In the genomic region with DNA sequence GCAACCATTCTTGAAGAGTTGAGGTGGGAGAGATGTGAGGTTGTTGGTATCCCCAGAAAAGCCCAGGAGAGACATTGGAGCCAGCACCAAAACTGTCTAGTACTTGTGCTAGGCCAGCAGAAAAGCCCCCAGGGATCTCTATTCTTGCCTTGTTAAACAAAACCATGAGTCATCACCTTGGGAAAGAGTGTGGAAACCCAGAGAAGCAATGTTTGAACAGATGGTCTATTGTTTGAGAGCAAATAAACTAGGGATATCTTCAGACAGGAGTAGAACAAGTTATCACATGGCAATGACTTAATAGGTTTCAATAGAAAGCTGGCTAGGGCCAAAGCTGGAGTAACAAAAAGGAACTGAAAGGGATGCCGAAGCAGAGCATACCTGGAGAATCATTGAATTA, we compare ENCODE assay signal across 12 cellular contexts.
DNase-seq lines count a peak whose midpoint lies in the region; ATAC-seq, FAIRE-seq and TF ChIP-seq lines count a peak whose summit lies in the region.
"Had no signal": no experiment of that assay in that cellular context is flagged by ENCODE, and none has a peak within 500 bp of the region (broad histone marks: within the 10 kb centered on the region; RNA-seq: fewer than 3 reads in every experiment).

No MANE protein-coding gene starts in this region.

- peaks cover 8% of the 10 kb centered on the region for H3K4me1 Mint-ChIP-seq in activated CD4-positive, alpha-beta T cell treated with anti-CD3 and anti-CD28 coated beads, Interleukin-2, amount 10 ng/mL, durations not matched to agents 24 days and 14 days

- no peak overlapping the region for H3K27ac Mint-ChIP-seq in activated CD4-positive, alpha-beta T cell treated with anti-CD3 and anti-CD28 coated beads, Interleukin-2, amount 10 ng/mL, durations not matched to agents 24 days and 14 days
- H3K27ac Mint-ChIP-seq: naive B cell had no signal

- peaks cover 1% of the 10 kb centered on the region for H3K36me3 Mint-ChIP-seq in activated CD4-positive, alpha-beta T cell treated with anti-CD3 and anti-CD28 coated beads, Interleukin-2, amount 10 ng/mL, durations not matched to agents 24 days and 14 days (ENCODE audit: low read depth)

- H3K27me3 Mint-ChIP-seq in activated CD4-positive, alpha-beta T cell treated with anti-CD3 and anti-CD28 coated beads, Interleukin-2, amount 10 ng/mL, durations not matched to agents 24 days and 14 days: no peaks in the 10 kb centered on the region
- H3K27me3 Mint-ChIP-seq: naive B cell had no signal

- ATAC-seq in HG03039 (IDR thresholded peaks at IDR 0.05; ENCODE audit: unreplicated experiment) (no peak), left colon (no peak)
- ATAC-seq: gastroesophageal sphincter had no signal

- peak; percentile 84 for DNase-seq in COLO829 (ENCODE audit: low spot score)
- peak; percentile 93 for DNase-seq in M059J (ENCODE audit: low read depth)
- peak; percentile 42 for DNase-seq in RCC 7860 (ENCODE audit: low spot score)
- peak; percentile 94 for DNase-seq in fibroblast of pulmonary artery (ENCODE audit: low read depth)
- no peak for DNase-seq in left colon
- no peak for DNase-seq in UCSD-AML1 (lab: John Stamatoyannopoulos, UW; ENCODE audit: unreplicated experiment)
- DNase-seq in activated CD4-positive, alpha-beta T cell treated with anti-CD3 and anti-CD28 coated beads, Interleukin-2, amount 10 ng/mL, durations not matched to agents 24 days and 14 days: no peak
- DNase-seq: activated gamma-delta T cell, naive B cell had no signal

- H3K4me3 ChIP-seq in fibroblast of pulmonary artery (replicated peaks; ENCODE audit: low read depth, low read length): no peak overlapping the region
- H3K4me3 ChIP-seq: BLaER1, gastroesophageal sphincter had no signal

- H3K4me3 Mint-ChIP-seq in activated CD4-positive, alpha-beta T cell treated with anti-CD3 and anti-CD28 coated beads, Interleukin-2, amount 10 ng/mL, durations not matched to agents 24 days and 14 days: no peak overlapping the region
- H3K4me3 Mint-ChIP-seq: naive B cell had no signal

- no peak for TF ChIP-seq CTCF in fibroblast of pulmonary artery (IDR thresholded peaks at IDR 0.05; ENCODE audit: low read length, missing control alignments)

- intact Hi-C loops in left colon (cut with DNase I, micrococcal nuclease): no loop called here
- intact Hi-C loops in activated CD4-positive, alpha-beta T cell treated with anti-CD3 and anti-CD28 coated beads, Interleukin-2, amount 10 ng/mL, durations not matched to agents 24 days and 14 days (cut with micrococcal nuclease): no loop called here

- FAIRE-seq in RCC 7860 (lab: Jason Lieb, UNC): peak; percentile 50

- peaks cover 12% of the 10 kb centered on the region for H3K9me3 Mint-ChIP-seq in activated CD4-positive, alpha-beta T cell treated with anti-CD3 and anti-CD28 coated beads, Interleukin-2, amount 10 ng/mL, durations not matched to agents 24 days and 14 days

Comparison
In these comparisons a context has a peak if more than half of its experiments do, and no peak if none do; other contexts are left out.
1. DNase-seq: peak in COLO829 (single experiment), M059J (single experiment), RCC 7860 (single experiment) and fibroblast of pulmonary artery (single experiment); none in left colon (0 of 2), UCSD-AML1 (single experiment) and activated CD4-positive, alpha-beta T cell treated with anti-CD3 and anti-CD28 coated beads, Interleukin-2, amount 10 ng/mL, durations not matched to agents 24 days and 14 days (single experiment).